ENCODE assay signal across 31 cellular contexts in the genomic region with DNA sequence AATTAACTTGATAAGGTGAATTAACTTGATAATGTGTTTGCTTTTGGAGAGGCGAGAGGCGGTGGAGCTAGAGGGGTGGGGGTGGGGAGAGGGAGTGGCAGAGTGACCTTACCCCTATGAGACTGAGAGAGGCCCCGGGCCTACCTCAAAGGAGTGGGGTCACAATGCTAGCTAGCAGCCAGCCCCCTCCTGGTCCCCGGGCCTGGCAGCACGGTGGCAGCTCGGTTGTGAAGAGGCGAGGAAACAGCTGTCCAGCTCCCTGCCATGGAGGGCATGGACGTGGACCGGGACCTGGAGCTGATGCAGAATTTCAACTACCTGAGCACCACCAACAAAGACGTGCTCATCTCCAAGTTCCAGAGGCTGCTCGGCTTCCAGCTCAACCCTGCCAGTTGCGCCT.
DNase-seq lines count a peak whose midpoint lies in the region; ATAC-seq and TF ChIP-seq lines count a peak whose summit lies in the region.
"Had no signal": no experiment of that assay in that cellular context is flagged by ENCODE, and none has a peak within 500 bp of the region (broad histone marks: within the 10 kb centered on the region; RNA-seq: fewer than 3 reads in every experiment).

No MANE protein-coding gene starts in this region.

- H2AK5ac ChIP-seq in neuronal stem cell (ENCODE audit: low read depth, low read length) (no peak overlapping the region), trophoblast cell (ENCODE audit: low read length) (no peak overlapping the region)

- no peak overlapping the region for H2AFZ ChIP-seq in neuronal stem cell (ENCODE audit: low read length)
- H2AFZ ChIP-seq in trophoblast cell (ENCODE audit: insufficient read depth, low read length, poor library complexity): no peak overlapping the region

- no peak overlapping the region for H2BK120ac ChIP-seq in neuronal stem cell (ENCODE audit: low read depth, low read length)
- no peak overlapping the region for H2BK120ac ChIP-seq in trophoblast cell (ENCODE audit: insufficient read depth, low read length, poor library complexity)

- H3K4me1 ChIP-seq in esophagus muscularis mucosa (no peaks in the 10 kb centered on the region), neuronal stem cell (ENCODE audit: control insufficient read depth in 2 of 2, insufficient read depth in 1 of 2, low read depth in 1 of 2, low read length in 2 of 2) (no peaks in the 10 kb centered on the region), trophoblast cell (ENCODE audit: control insufficient read depth in 1 of 2, insufficient read depth in 2 of 2, low read length in 2 of 2) (no peaks in the 10 kb centered on the region), adrenal gland (replicated peaks in 1 of 2) (peaks cover 0 to 4% of the 10 kb centered on the region in 2 donors)
- H3K4me1 ChIP-seq: A549; BE2C; BLaER1; BLaER1 treated with 17β-estradiol and CSF1 and Interleukin-3, amounts not matched to agents 10 nM and 100 nM; Caco-2 had no signal

- intact Hi-C loops in esophagus muscularis mucosa (cut with DNase I) (no loop called here), adrenal gland (cut with DNase I) (no loop called here)

- no peak overlapping the region for H4K12ac ChIP-seq in trophoblast cell (ENCODE audit: low read depth, low read length)

- TF ChIP-seq POLR2A in esophagus muscularis mucosa (IDR thresholded peaks at IDR 0.05; ENCODE audit: low read depth) (no peak), adrenal gland (IDR thresholded peaks at IDR 0.05) (no peak)

- H2BK5ac ChIP-seq in neuronal stem cell (ENCODE audit: low read length) (no peak overlapping the region), trophoblast cell (ENCODE audit: low read depth, low read length, poor library complexity) (no peak overlapping the region)

- H3K36me3 ChIP-seq in esophagus muscularis mucosa (no peaks in the 10 kb centered on the region), neuronal stem cell (replicated peaks in 1 of 2; ENCODE audit: control insufficient read depth in 2 of 2, insufficient read depth in 2 of 2, low read length in 2 of 2) (no peaks in the 10 kb centered on the region), trophoblast cell (ENCODE audit: control insufficient read depth in 1 of 2, insufficient read depth in 2 of 2, low read length in 2 of 2) (no peaks in the 10 kb centered on the region), adrenal gland (replicated peaks in 1 of 2) (no peaks in the 10 kb centered on the region)
- H3K36me3 ChIP-seq: BE2C; BLaER1; BLaER1 treated with 17β-estradiol and CSF1 and Interleukin-3, amounts not matched to agents 10 nM and 100 nM had no signal

- H3K79me1 ChIP-seq in neuronal stem cell (ENCODE audit: low read depth, low read length): no peaks in the 10 kb centered on the region
- H3K79me1 ChIP-seq in trophoblast cell (ENCODE audit: low read length): peaks cover 2% of the 10 kb centered on the region

- H2BK15ac ChIP-seq in neuronal stem cell (ENCODE audit: low read length): no peak overlapping the region

- WGBS in esophagus muscularis mucosa: 99% methylated on average over 9 of the region's 12 CpGs
- WGBS in neuronal stem cell (ENCODE audit: extremely low coverage in 2 of 2, insufficient read length in 2 of 2, insufficient replicate concordance in 1 of 2), 2 donors: no CpG with 5 or more reads among the region's 12 CpGs
- no CpG with 5 or more reads among the region's 12 CpGs for WGBS in trophoblast cell (ENCODE audit: extremely low coverage, insufficient coverage, insufficient read length)
- WGBS in adrenal gland, 4 donors: 91 to 96% (median 95%) methylated on average over 12 of the region's 12 CpGs

- no peak overlapping the region for H3K14ac ChIP-seq in neuronal stem cell (ENCODE audit: low read length)
- H3K14ac ChIP-seq in trophoblast cell (ENCODE audit: low read length): no peak overlapping the region

- DNase-seq in esophagus muscularis mucosa (ENCODE audit: extremely low spot score) (peak; percentile 88), neuronal stem cell (ENCODE audit: low spot score) (no peak), trophoblast cell (no peak), adrenal gland (no peak), NCI-H1930 (lab: John Stamatoyannopoulos, UW) (no peak)
- DNase-seq: 8988T; ACHN; AML-193; BE2C; C1 segment of cervical spinal cord; Caco-2; Calu3; CD4-positive, alpha-beta memory T cell; CD4-positive, alpha-beta T cell; CD4-positive, CD25-positive, alpha-beta regulatory T cell; CD8-positive, alpha-beta memory T cell; CD8-positive, alpha-beta T cell; COR-L47; DMS 273 treated with DMSO at 0.1 percent for 48 hours; DMS153; DMS53; DMS79; DMS79 treated with DMSO at 0.1 percent for 48 hours; DND-41; EL had no signal

- ATAC-seq in GM19463 (IDR thresholded peaks at IDR 0.05; ENCODE audit: unreplicated experiment): no peak
- ATAC-seq: A549; CD8-positive, alpha-beta T cell had no signal

- H4K8ac ChIP-seq in neuronal stem cell (ENCODE audit: low read depth, low read length) (no peak overlapping the region), trophoblast cell (ENCODE audit: low read depth, low read length) (no peak overlapping the region)

- H3K27ac ChIP-seq in esophagus muscularis mucosa (replicated peaks in 1 of 4): no peak overlapping the region
- no peak overlapping the region for H3K27ac ChIP-seq in neuronal stem cell (replicated peaks; ENCODE audit: low read length)
- H3K27ac ChIP-seq in trophoblast cell (ENCODE audit: low read depth, low read length): no peak overlapping the region
- no peak overlapping the region for H3K27ac ChIP-seq in adrenal gland
- H3K27ac ChIP-seq: 22Rv1; A549; BLaER1; BLaER1 treated with 17β-estradiol and CSF1 and Interleukin-3, amounts not matched to agents 10 nM and 100 nM; C4-2B had no signal

- no peak for TF ChIP-seq EP300 in esophagus muscularis mucosa (IDR thresholded peaks at IDR 0.05)

- no peak overlapping the region for H4K91ac ChIP-seq in neuronal stem cell (ENCODE audit: low read depth, low read length, poor library complexity)
- no peak overlapping the region for H4K91ac ChIP-seq in trophoblast cell (ENCODE audit: low read depth, low read length)

- H3K9ac ChIP-seq in neuronal stem cell (ENCODE audit: low read depth, low read length, poor library complexity): no peak overlapping the region
- H3K9ac ChIP-seq in trophoblast cell (ENCODE audit: low read length): no peak overlapping the region
- H3K9ac ChIP-seq: BLaER1; BLaER1 treated with 17β-estradiol and CSF1 and Interleukin-3, amounts not matched to agents 10 nM and 100 nM had no signal

- H3K27me3 ChIP-seq in esophagus muscularis mucosa (no peaks in the 10 kb centered on the region), neuronal stem cell (ENCODE audit: control insufficient read depth in 3 of 3, insufficient read depth in 3 of 3, low read depth in 1 of 3, low read length in 3 of 3) (no peaks in the 10 kb centered on the region), trophoblast cell (ENCODE audit: insufficient read depth, low read length) (no peaks in the 10 kb centered on the region), adrenal gland (no peaks in the 10 kb centered on the region)
- H3K27me3 ChIP-seq: BE2C; BLaER1; BLaER1 treated with 17β-estradiol and CSF1 and Interleukin-3, amounts not matched to agents 10 nM and 100 nM had no signal

- H3K18ac ChIP-seq in neuronal stem cell (ENCODE audit: low read length) (peak overlapping the region; percentile 82), trophoblast cell (ENCODE audit: low read length) (no peak overlapping the region)

- H3K4ac ChIP-seq in neuronal stem cell (ENCODE audit: low read length): no peak overlapping the region
- no peak overlapping the region for H3K4ac ChIP-seq in trophoblast cell (ENCODE audit: low read depth, low read length)

- no peak overlapping the region for H3K4me2 ChIP-seq in neuronal stem cell (ENCODE audit: insufficient read depth, low read length, poor library complexity, severe bottlenecking)
- no peak overlapping the region for H3K4me2 ChIP-seq in trophoblast cell (ENCODE audit: low read length)
- H3K4me2 ChIP-seq: A549; BLaER1; BLaER1 treated with 17β-estradiol and CSF1 and Interleukin-3, amounts not matched to agents 10 nM and 100 nM had no signal

- H3K9me3 ChIP-seq in esophagus muscularis mucosa (no peaks in the 10 kb centered on the region), neuronal stem cell (replicated peaks in 1 of 2; ENCODE audit: control insufficient read depth in 2 of 2, insufficient read depth in 1 of 2, low read depth in 1 of 2, low read length in 2 of 2) (peaks cover 0 to 5% of the 10 kb centered on the region in 2 donors), trophoblast cell (ENCODE audit: insufficient read depth, low read depth, low read length) (peaks cover 4% of the 10 kb centered on the region), adrenal gland (replicated peaks in 1 of 3) (no peaks in the 10 kb centered on the region)
- H3K9me3 ChIP-seq: A549, BE2C, BLaER1, Caco-2 had no signal

- TF ChIP-seq CTCF in esophagus muscularis mucosa (IDR thresholded peaks at IDR 0.05) (no peak), adrenal gland (IDR thresholded peaks at IDR 0.05) (no peak)

- no peaks in the 10 kb centered on the region for H3K79me2 ChIP-seq in trophoblast cell (ENCODE audit: control insufficient read depth, insufficient read depth, low read length, poor library complexity)

- H3K23ac ChIP-seq in neuronal stem cell (ENCODE audit: low read depth, low read length, poor library complexity) (no peak overlapping the region), trophoblast cell (ENCODE audit: low read length) (no peak overlapping the region)

- no peak overlapping the region for H2BK12ac ChIP-seq in neuronal stem cell (ENCODE audit: low read length)
- no peak overlapping the region for H2BK12ac ChIP-seq in trophoblast cell (ENCODE audit: low read length)

- H3K4me3 ChIP-seq in esophagus muscularis mucosa: no peak overlapping the region
- peak overlapping the region in 1 of 2 donors; percentile 10 for H3K4me3 ChIP-seq in neuronal stem cell (ENCODE audit: low read length in 2 of 2)
- peak overlapping the region; percentile 23 for H3K4me3 ChIP-seq in trophoblast cell (ENCODE audit: low read depth, low read length)
- no peak overlapping the region for H3K4me3 ChIP-seq in adrenal gland
- H3K4me3 ChIP-seq: A549; BLaER1; BLaER1 treated with 17β-estradiol and CSF1 and Interleukin-3, amounts not matched to agents 10 nM and 100 nM had no signal
